In genomic region chr22:26942301-26942927, GRCh38 we compare ENCODE assay signal across 1 cellular context.
TF ChIP-seq lines count a peak whose summit lies in the region.

No MANE protein-coding gene starts in this region.

TF ChIP-seq in GM23338, 12 proteins besides CTCF, POLR2A, EP300 and RAD21 (continued from another document):
- TF ChIP-seq ZNF462 (CRISPR knock-in tag; IDR thresholded peaks at IDR 0.05) (no peak), REST (IDR thresholded peaks at IDR 0.05; ENCODE audit: unreplicated experiment) (no peak)
TF ChIP-seq in GM23338: peak in this region for 0.
